In genomic region chr5:8842906-8843590, GRCh38 we compare ENCODE assay signal across 7 cellular contexts.
DNase-seq lines count a peak whose midpoint lies in the region; ATAC-seq and TF ChIP-seq lines count a peak whose summit lies in the region.

No MANE protein-coding gene starts in this region.

- H3K4me3 Mint-ChIP-seq in activated T-helper 17 cell treated with anti-CD3 and anti-CD28 coated beads, Interleukin-2, amount 50 U/mL, for 72 hours = no peak overlapping the region

- H3K9me3 Mint-ChIP-seq in activated T-helper 17 cell treated with anti-CD3 and anti-CD28 coated beads, Interleukin-2, amount 50 U/mL, for 72 hours = peaks cover 8% of the 10 kb centered on the region

- ATAC-seq in SK-N-SH treated with all-trans-retinoic acid at 6 μM for 48 hours = peak; percentile 97
- ATAC-seq in activated T-helper 17 cell treated with anti-CD3 and anti-CD28 coated beads, Interleukin-2, amount 50 U/mL, for 72 hours (replicated peaks) = no peak

- H3K27ac Mint-ChIP-seq in activated T-helper 17 cell treated with anti-CD3 and anti-CD28 coated beads, Interleukin-2, amount 50 U/mL, for 72 hours = no peak overlapping the region

- H3K27ac ChIP-seq in substantia nigra (ENCODE audit: low read depth, low read length, poor library complexity, severe bottlenecking) = peak overlapping the region; percentile 85

- no peaks in the 10 kb centered on the region for H3K36me3 Mint-ChIP-seq in activated T-helper 17 cell treated with anti-CD3 and anti-CD28 coated beads, Interleukin-2, amount 50 U/mL, for 72 hours (ENCODE audit: low read depth)

- H3K27me3 Mint-ChIP-seq in activated T-helper 17 cell treated with anti-CD3 and anti-CD28 coated beads, Interleukin-2, amount 50 U/mL, for 72 hours = no peaks in the 10 kb centered on the region

- no peaks in the 10 kb centered on the region for H3K4me1 Mint-ChIP-seq in activated T-helper 17 cell treated with anti-CD3 and anti-CD28 coated beads, Interleukin-2, amount 50 U/mL, for 72 hours

- DNase-seq in HT1080 (ENCODE audit: low read depth) = peak; percentile 45
- DNase-seq in head of caudate nucleus = peak; percentile 45 to 89 (median 76)
- peak in 36 of 49 donors; percentile 5 to 76 (median 52) for DNase-seq in substantia nigra (lab: John Stamatoyannopoulos, UW)
- DNase-seq in stimulated activated CD8-positive, alpha-beta memory T cell treated with anti-CD3 and anti-CD28 coated beads, Interleukin-4, amount 100 ng/mL, for 48 hours = no peak
- no peak for DNase-seq in stimulated activated CD4-positive, alpha-beta T cell treated with anti-CD3 and anti-CD28 coated beads, Interleukin-15, amount 100 ng/mL, for 24 hours

- intact Hi-C loops in head of caudate nucleus (cut with DNase I) = loop anchor here (10.0 kb wide), 1 partner anchor 88 kb away; no protein-coding TSS in a partner anchor

TF ChIP-seq in SK-N-SH treated with all-trans-retinoic acid at 6 μM for 48 hours, 23 proteins besides CTCF, POLR2A, EP300 and RAD21:
- TF ChIP-seq TOX (CRISPR knock-in tag; IDR thresholded peaks at IDR 0.05; ENCODE audit: borderline replicate concordance) (no peak), ISL1 (CRISPR knock-in tag; IDR thresholded peaks at IDR 0.05) (no peak)

Comparison
In these comparisons a context has a peak if more than half of its experiments do, and no peak if none do; other contexts are left out.
1. DNase-seq: peak in HT1080 (single experiment), head of caudate nucleus (42 of 42) and substantia nigra (36 of 49); none in stimulated activated CD8-positive, alpha-beta memory T cell treated with anti-CD3 and anti-CD28 coated beads, Interleukin-4, amount 100 ng/mL, for 48 hours (single experiment) and stimulated activated CD4-positive, alpha-beta T cell treated with anti-CD3 and anti-CD28 coated beads, Interleukin-15, amount 100 ng/mL, for 24 hours (single experiment).